16 cellular contexts compared by ENCODE assay signal in the genomic region with DNA sequence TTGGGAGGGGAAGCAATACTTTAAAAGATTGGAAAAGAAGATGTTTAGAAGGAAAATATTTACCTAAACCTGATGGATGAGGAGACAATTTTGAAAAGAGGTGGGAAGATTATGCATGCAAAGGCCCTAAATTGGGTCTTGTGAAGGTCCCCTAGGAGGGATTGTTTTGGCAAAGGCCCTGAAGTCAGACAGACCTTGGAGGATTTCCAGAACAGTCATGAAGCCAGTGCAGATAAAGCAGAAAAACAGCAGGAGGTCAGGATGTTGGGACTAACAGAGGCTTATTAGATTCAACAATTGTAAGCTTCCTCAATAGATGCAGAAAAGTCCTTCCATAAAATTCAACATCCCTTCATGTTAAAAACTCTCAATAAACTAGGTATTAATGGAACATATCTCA.
DNase-seq lines count a peak whose midpoint lies in the region; ATAC-seq and TF ChIP-seq lines count a peak whose summit lies in the region.
"Had no signal": no experiment of that assay in that cellular context is flagged by ENCODE, and none has a peak within 500 bp of the region (broad histone marks: within the 10 kb centered on the region; RNA-seq: fewer than 3 reads in every experiment).

No MANE protein-coding gene starts in this region.

- POLR2A ChIA-PET in CD8-positive, alpha-beta T cell (lab: Charles Lee) = no interaction called here

- no peaks in the 10 kb centered on the region for H3K27me3 ChIP-seq in neural progenitor cell
- H3K27me3 ChIP-seq in CD8-positive, alpha-beta T cell (ENCODE audit: insufficient read depth, low read length) = no peaks in the 10 kb centered on the region

- H3K36me3 Mint-ChIP-seq in neural progenitor cell = no peaks in the 10 kb centered on the region
- H3K36me3 Mint-ChIP-seq in CD8-positive, alpha-beta T cell = no peaks in the 10 kb centered on the region

- H4K20me1 ChIP-seq in neural progenitor cell (ENCODE audit: low read depth) = no peaks in the 10 kb centered on the region

- intact Hi-C loops in Right ventricle myocardium inferior (cut with DNase I) (loop anchor here (5.0 to 10.0 kb wide), 4 partner anchors 40 to 352 kb away; no protein-coding TSS in a partner anchor), left cardiac atrium (cut with DNase I) (no loop called here)
- intact Hi-C loops in CD8-positive, alpha-beta T cell (cut with DNase I, micrococcal nuclease) = no loop called here

- peak overlapping the region; percentile 34 for H3K27ac Mint-ChIP-seq in neural progenitor cell
- H3K27ac Mint-ChIP-seq in CD8-positive, alpha-beta T cell = no peak overlapping the region

- H3K4me3 ChIP-seq in astrocyte of the spinal cord (ENCODE audit: low read depth, low read length) (no peak overlapping the region), neural progenitor cell (no peak overlapping the region)
- no peak overlapping the region for H3K4me3 ChIP-seq in CD8-positive, alpha-beta T cell (ENCODE audit: low read depth, low read length)
- H3K4me3 ChIP-seq: A549, PC-9 had no signal

- no peak overlapping the region for H2AFZ ChIP-seq in neural progenitor cell (replicated peaks)
- H2AFZ ChIP-seq: PC-9 had no signal

- no peak for TF ChIP-seq CTCF in astrocyte of the spinal cord (IDR thresholded peaks at IDR 0.05; ENCODE audit: low read depth, low read length)
- TF ChIP-seq CTCF in neural progenitor cell (IDR thresholded peaks at IDR 0.05) = no peak
- no peak for TF ChIP-seq CTCF in CD8-positive, alpha-beta T cell (IDR thresholded peaks at IDR 0.05)

- in situ Hi-C loops in astrocyte of the spinal cord (cut with HindIII; ENCODE audit: low sequenced_read_pairs) = no loop called here

- DNase-seq in Right ventricle myocardium inferior (ENCODE audit: missing footprints) (no peak), left cardiac atrium (no peak), NCI-H2081 treated with DMSO at 0.1 percent for 48 hours (lab: John Stamatoyannopoulos, UW) (peak; percentile 85), astrocyte of the spinal cord (ENCODE audit: low read depth, low spot score) (peak; percentile 49), neural progenitor cell (ENCODE audit: low spot score) (no peak), HK-2 (ENCODE audit: unreplicated experiment) (no peak)
- DNase-seq in CD8-positive, alpha-beta T cell = no peak
- DNase-seq: Calu3, NCI-H1694 treated with DMSO at 0.1 percent for 48 hours, NCI-H2171 treated with DMSO at 0.1 percent for 48 hours, NCI-H524, PC-9, SK-N-SH had no signal

- peak; percentile 23 for ATAC-seq in Right ventricle myocardium inferior
- no peak for ATAC-seq in left cardiac atrium
- ATAC-seq in CD8-positive, alpha-beta T cell = no peak
- ATAC-seq in HG02885 (IDR thresholded peaks at IDR 0.05; ENCODE audit: poor library complexity, unreplicated experiment) = no peak
- ATAC-seq: A549, HCT116 had no signal

- H3K4me1 ChIP-seq in neural progenitor cell = peaks cover 6% of the 10 kb centered on the region
- H3K4me1 ChIP-seq in CD8-positive, alpha-beta T cell (ENCODE audit: insufficient read depth, low read length) = no peaks in the 10 kb centered on the region
- H3K4me1 ChIP-seq: A549 had no signal

- no peak overlapping the region for H3K27ac ChIP-seq in neural progenitor cell
- H3K27ac ChIP-seq in CD8-positive, alpha-beta T cell (ENCODE audit: low read depth, low read length) = no peak overlapping the region
- H3K27ac ChIP-seq: A549, PC-9 had no signal

- no peak overlapping the region for H3K4me2 ChIP-seq in neural progenitor cell
- H3K4me2 ChIP-seq: A549, PC-9, SK-N-SH had no signal

- no peak overlapping the region for H3K4me3 Mint-ChIP-seq in neural progenitor cell
- H3K4me3 Mint-ChIP-seq in CD8-positive, alpha-beta T cell = no peak overlapping the region

- peaks cover 14% of the 10 kb centered on the region for H3K9me3 Mint-ChIP-seq in neural progenitor cell
- H3K9me3 Mint-ChIP-seq in CD8-positive, alpha-beta T cell = peaks cover 5% of the 10 kb centered on the region

- H3K36me3 ChIP-seq in neural progenitor cell = no peaks in the 10 kb centered on the region
- H3K36me3 ChIP-seq in CD8-positive, alpha-beta T cell (ENCODE audit: insufficient read depth, low read length) = no peaks in the 10 kb centered on the region

- CTCF ChIA-PET in CD8-positive, alpha-beta T cell (lab: Charles Lee) = interaction anchor here (1.3 kb wide), 1 partner anchor 10 kb away, joined by 3 read pairs; no protein-coding TSS in a partner anchor

- no peaks in the 10 kb centered on the region for H3F3A ChIP-seq in neural progenitor cell (ENCODE audit: low read depth)

- H3K9ac ChIP-seq in neural progenitor cell = no peak overlapping the region
- H3K9ac ChIP-seq: SK-N-SH had no signal

- peaks cover 3% of the 10 kb centered on the region for H3K27me3 Mint-ChIP-seq in neural progenitor cell (ENCODE audit: insufficient read depth, low read depth)
- H3K27me3 Mint-ChIP-seq in CD8-positive, alpha-beta T cell (ENCODE audit: low read depth) = no peaks in the 10 kb centered on the region

- no peaks in the 10 kb centered on the region for H3K79me2 ChIP-seq in neural progenitor cell (ENCODE audit: low read depth)

- H3K9me3 ChIP-seq in neural progenitor cell (ENCODE audit: low read depth) = peaks cover 5% of the 10 kb centered on the region
- H3K9me3 ChIP-seq in CD8-positive, alpha-beta T cell (ENCODE audit: low read length) = no peaks in the 10 kb centered on the region
- H3K9me3 ChIP-seq: A549, SK-N-SH had no signal

- peaks cover 7% of the 10 kb centered on the region for H3K4me1 Mint-ChIP-seq in neural progenitor cell
- no peaks in the 10 kb centered on the region for H3K4me1 Mint-ChIP-seq in CD8-positive, alpha-beta T cell (ENCODE audit: low read depth)

Comparison
In these comparisons a context has a peak if more than half of its experiments do, and no peak if none do; other contexts are left out.
1. DNase-seq: peak in NCI-H2081 treated with DMSO at 0.1 percent for 48 hours (single experiment) and astrocyte of the spinal cord (single experiment); none in Right ventricle myocardium inferior (single experiment), left cardiac atrium (single experiment), neural progenitor cell (single experiment), CD8-positive, alpha-beta T cell (0 of 7) and HK-2 (single experiment).